Comparison of ENCODE assay signal across 18 cellular contexts in genomic region chr7:143322646-143323343, GRCh38. TPM values are rescaled to one million over a fixed set of nuclear protein-coding genes. Genes with fewer than 3 reads are reported as not detected.
DNase-seq lines count a peak whose midpoint lies in the region; ATAC-seq, FAIRE-seq and TF ChIP-seq lines count a peak whose summit lies in the region.
"Had no signal": no experiment of that assay in that cellular context is flagged by ENCODE, and none has a peak within 500 bp of the region (broad histone marks: within the 10 kb centered on the region; RNA-seq: fewer than 3 reads in every experiment).

No MANE protein-coding gene starts in this region.

- no peak for TF ChIP-seq CTCF in breast epithelium (IDR thresholded peaks at IDR 0.05)
- TF ChIP-seq CTCF in mammary epithelial cell (conservative IDR thresholded peaks at IDR 0.05 in 1 of 2, IDR thresholded peaks at IDR 0.05 in 1 of 2; ENCODE audit: extremely low read depth in 1 of 2, insufficient read depth in 1 of 2, low read depth in 1 of 2, low read length in 2 of 2), result no peak
- no peak for TF ChIP-seq CTCF in HepG2 (CRISPR knock-in tag; IDR thresholded peaks at IDR 0.05)

- H2AFZ ChIP-seq in mammary epithelial cell (ENCODE audit: low read depth, low read length) (no peak overlapping the region), HepG2 (ENCODE audit: low read length) (no peak overlapping the region)

- H3K9me3 Mint-ChIP-seq in activated CD8-positive, alpha-beta memory T cell treated with anti-CD3 and anti-CD28 coated beads, Interleukin-2, amount 10 ng/mL, durations not matched to agents 7 days and 5 days (ENCODE audit: low read depth), result no peaks in the 10 kb centered on the region

- WGBS in mammary epithelial cell (ENCODE audit: low coverage, missing lambda C conversion rate), result 95% methylated on average over 16 of the region's 20 CpGs
- WGBS in HepG2 (ENCODE audit: low lambda C conversion rate), result 21% methylated on average over 20 of the region's 20 CpGs

- in situ Hi-C loops in mammary epithelial cell (cut with MboI; ENCODE audit: low sequenced_read_pairs in 2 of 2) (no loop called here), HepG2 (cut with HindIII; ENCODE audit: extremely low pct_ligation_motif_present, low pct_unique_long_range_greater_than_20kb) (loop anchor here (5.0 kb wide), 1 partner anchor 95 kb away; no protein-coding TSS in a partner anchor)

- no peaks in the 10 kb centered on the region for H3K79me2 ChIP-seq in mammary epithelial cell (ENCODE audit: insufficient read depth, low read length)
- no peaks in the 10 kb centered on the region for H3K79me2 ChIP-seq in HepG2 (ENCODE audit: insufficient read depth, low read length)

- H3K4me1 Mint-ChIP-seq in activated CD8-positive, alpha-beta memory T cell treated with anti-CD3 and anti-CD28 coated beads, Interleukin-2, amount 10 ng/mL, durations not matched to agents 7 days and 5 days, result peaks cover 12% of the 10 kb centered on the region

- H3K9me3 ChIP-seq in breast epithelium (no peaks in the 10 kb centered on the region), mammary epithelial cell (replicated peaks; ENCODE audit: insufficient read depth, low read length) (no peaks in the 10 kb centered on the region), HepG2 (ENCODE audit: low read length) (no peaks in the 10 kb centered on the region)
- H3K9me3 ChIP-seq: A549, esophagus muscularis mucosa, left lung, MG63 had no signal

- TF ChIP-seq POLR2A in breast epithelium (IDR thresholded peaks at IDR 0.05) (no peak), HepG2 (IDR thresholded peaks at IDR 0.05; ENCODE audit: insufficient read depth in 1 of 2, low read depth in 2 of 2, low read length in 2 of 2) (no peak)

- no peak for FAIRE-seq in HepG2 (lab: Jason Lieb, UNC)
- FAIRE-seq: A549 had no signal

- ATAC-seq in HepG2, result peak; percentile 20
- ATAC-seq in activated CD8-positive, alpha-beta memory T cell treated with anti-CD3 and anti-CD28 coated beads, Interleukin-2, amount 10 ng/mL, durations not matched to agents 7 days and 5 days, result no peak

- no peak overlapping the region for H3K9ac ChIP-seq in mammary epithelial cell (ENCODE audit: insufficient read depth, low read length)
- no peak overlapping the region for H3K9ac ChIP-seq in HepG2 (ENCODE audit: insufficient read depth, low read depth, low read length)

- H3K4me3 Mint-ChIP-seq in activated CD8-positive, alpha-beta memory T cell treated with anti-CD3 and anti-CD28 coated beads, Interleukin-2, amount 10 ng/mL, durations not matched to agents 7 days and 5 days, result no peak overlapping the region
- H3K4me3 Mint-ChIP-seq: CD4-positive, CD25-positive, alpha-beta regulatory T cell had no signal

- no peaks in the 10 kb centered on the region for H3K36me3 ChIP-seq in breast epithelium
- no peaks in the 10 kb centered on the region for H3K36me3 ChIP-seq in mammary epithelial cell (ENCODE audit: insufficient read depth, low read length)
- H3K36me3 ChIP-seq in HepG2 (replicated peaks in 1 of 2; ENCODE audit: control insufficient read depth in 1 of 2, insufficient read depth in 2 of 2, low read length in 2 of 2), result no peaks in the 10 kb centered on the region
- H3K36me3 ChIP-seq: esophagus muscularis mucosa, left lung, MG63 had no signal

- no peak for DNase-seq in breast epithelium (ENCODE audit: low spot score in 2 of 2)
- no peak for DNase-seq in mammary epithelial cell
- DNase-seq in HepG2 (ENCODE audit: low spot score), result no peak
- no peak for DNase-seq in activated effector memory CD4-positive, alpha-beta T cell treated with Interleukin-2 at 50 U/mL for 16 hours
- no peak for DNase-seq in activated CD8-positive, alpha-beta memory T cell treated with anti-CD3 and anti-CD28 coated beads, Interleukin-2, amount 10 ng/mL, durations not matched to agents 7 days and 5 days
- no peak for DNase-seq in DMS79 (lab: John Stamatoyannopoulos, UW)
- DNase-seq: activated gamma-delta T cell; CD4-positive, CD25-positive, alpha-beta regulatory T cell; hippocampal formation; MG63; NCI-H1930; SW 1271 had no signal

- POLR2A ChIA-PET in HepG2 (lab: Yijun Ruan, JAX), result no interaction called here

- CTCF ChIA-PET in mammary epithelial cell (lab: Charles Lee; ENCODE audit: low non-redundant PET), result interaction anchor here (0.7 kb wide), 1 partner anchor 49 kb away, joined by 4 read pairs; no protein-coding TSS in a partner anchor
- CTCF ChIA-PET in HepG2 (lab: Yijun Ruan, JAX; ENCODE audit: low intra/inter-chr PET ratio, low total read pairs), result no interaction called here
- CTCF ChIA-PET in activated CD8-positive, alpha-beta memory T cell treated with anti-CD3 and anti-CD28 coated beads, Interleukin-2, amount 10 ng/mL, durations not matched to agents 7 days and 5 days (lab: Charles Lee), result interaction anchor here (0.6 kb wide), 1 partner anchor 58 kb away, joined by 3 read pairs; no protein-coding TSS in a partner anchor

- peak overlapping the region; percentile 48 to 74 for H3K27ac ChIP-seq in breast epithelium
- no peak overlapping the region for H3K27ac ChIP-seq in mammary epithelial cell (ENCODE audit: insufficient read depth, low read depth, low read length)
- no peak overlapping the region for H3K27ac ChIP-seq in HepG2 (ENCODE audit: extremely low read length, insufficient read depth, low read length)
- H3K27ac ChIP-seq: A549, esophagus muscularis mucosa, left lung had no signal

- H4K20me1 ChIP-seq in mammary epithelial cell (ENCODE audit: insufficient read depth, low read length) (no peaks in the 10 kb centered on the region), HepG2 (ENCODE audit: insufficient read depth, low read length) (no peaks in the 10 kb centered on the region)

- BruUV-seq in mammary epithelial cell (replicated peaks; lab: Mats Ljungman, UMichigan) (no TSS peak), HepG2 (replicated peaks; lab: Mats Ljungman, UMichigan) (no TSS peak)

- H3K27me3 ChIP-seq in breast epithelium (no peaks in the 10 kb centered on the region), mammary epithelial cell (ENCODE audit: insufficient read depth, low read length) (no peaks in the 10 kb centered on the region), HepG2 (ENCODE audit: control insufficient read depth in 1 of 2, insufficient read depth in 2 of 2, low read length in 2 of 2) (peaks cover 0 to 7% of the 10 kb centered on the region in 2 experiments; a peak in 2 of 5 replicates)
- H3K27me3 ChIP-seq: esophagus muscularis mucosa, left lung, MG63 had no signal

- H3K36me3 Mint-ChIP-seq in activated CD8-positive, alpha-beta memory T cell treated with anti-CD3 and anti-CD28 coated beads, Interleukin-2, amount 10 ng/mL, durations not matched to agents 7 days and 5 days, result no peaks in the 10 kb centered on the region
- H3K36me3 Mint-ChIP-seq: CD4-positive, CD25-positive, alpha-beta regulatory T cell had no signal

- H3K4me2 ChIP-seq in mammary epithelial cell (ENCODE audit: insufficient read depth, low read depth, low read length) (no peak overlapping the region), HepG2 (ENCODE audit: low read depth, low read length) (peak overlapping the region; percentile 30; the same call in 1 of the 2 replicates)
- H3K4me2 ChIP-seq: A549 had no signal

- intact Hi-C loops in breast epithelium (cut with DNase I; ENCODE audit: low total_unique reads), result no loop called here
- intact Hi-C loops in mammary epithelial cell (cut with micrococcal nuclease), result no loop called here
- intact Hi-C loops in HepG2 (cut with micrococcal nuclease; ENCODE audit: unreplicated experiment), result loop anchor here (1.0 kb wide), 1 partner anchor 94 kb away; no protein-coding TSS in a partner anchor

- dilution Hi-C loops in mammary epithelial cell (cut with HindIII; ENCODE audit: low sequenced_read_pairs), result no loop called here

- TF ChIP-seq EP300 in HepG2 (IDR thresholded peaks at IDR 0.05; ENCODE audit: low read depth in 2 of 2, low read length in 2 of 2) (no peak), HepG2 (CRISPR knock-in tag; IDR thresholded peaks at IDR 0.05; ENCODE audit: borderline replicate concordance) (no peak)

- H3K4me3 ChIP-seq in breast epithelium, result no peak overlapping the region
- H3K4me3 ChIP-seq in mammary epithelial cell (replicated peaks in 1 of 3; ENCODE audit: insufficient read depth in 1 of 3, low read depth in 2 of 3, low read length in 3 of 3), result no peak overlapping the region
- H3K4me3 ChIP-seq in HepG2 (replicated peaks in 1 of 3; ENCODE audit: insufficient read depth in 1 of 3, low read depth in 2 of 3, low read length in 3 of 3), result no peak overlapping the region
- H3K4me3 ChIP-seq: A549, esophagus muscularis mucosa, left lung, MG63 had no signal

- TF ChIP-seq RAD21 in HepG2 (CRISPR knock-in tag; IDR thresholded peaks at IDR 0.05), result no peak

- H3K27ac Mint-ChIP-seq in activated CD8-positive, alpha-beta memory T cell treated with anti-CD3 and anti-CD28 coated beads, Interleukin-2, amount 10 ng/mL, durations not matched to agents 7 days and 5 days, result no peak overlapping the region
- H3K27ac Mint-ChIP-seq: CD4-positive, CD25-positive, alpha-beta regulatory T cell had no signal

- H3K4me1 ChIP-seq in breast epithelium (peaks cover 0 to 4% of the 10 kb centered on the region in 2 donors), mammary epithelial cell (ENCODE audit: insufficient read depth, low read length) (peaks cover 15% of the 10 kb centered on the region), HepG2 (ENCODE audit: insufficient read depth, low read length) (peaks cover 31% of the 10 kb centered on the region)
- H3K4me1 ChIP-seq: left lung had no signal

- peaks cover 2% of the 10 kb centered on the region for H3K27me3 Mint-ChIP-seq in activated CD8-positive, alpha-beta memory T cell treated with anti-CD3 and anti-CD28 coated beads, Interleukin-2, amount 10 ng/mL, durations not matched to agents 7 days and 5 days

RNA-seq across cellular contexts. Expression of gene CLCN1, which starts 6.9 kb away (rescaled TPM):
- total RNA-seq in breast epithelium (under 1 TPM in 1 of 3 donors, not detected in 2; 0.29 TPM), mammary epithelial cell (under 1 TPM in 1 of 2 donors, not detected in 1; under 0.01 TPM), HepG2 (2016; rRNA removed; fragmentation: Illumina TruSeq; extraction: Trizol) (not detected in 2 replicates)
- polyA plus RNA-seq in mammary epithelial cell (0.09 TPM), HepG2 (2011; rRNA removed) (0.01 TPM in 1 of 2 replicates, not detected in the other)
- polyA minus RNA-seq in mammary epithelial cell, result not detected
- total RNA-seq in HepG2 (2016; cell fraction: cytosol; rRNA removed; fragmentation: Illumina TruSeq; extraction: Trizol; ENCODE audit: low read depth), result not detected in 2 replicates
- not detected in 2 replicates for total RNA-seq in HepG2 (2016; cell fraction: insoluble cytoplasmic fraction; rRNA removed; fragmentation: Illumina TruSeq; extraction: Trizol)
- not detected in 2 replicates for total RNA-seq in HepG2 (2016; cell fraction: membrane; rRNA removed; fragmentation: Illumina TruSeq; extraction: Trizol)
- total RNA-seq in HepG2 (2016; cell fraction: nucleus; rRNA removed; fragmentation: Illumina TruSeq; extraction: Trizol), result not detected in 2 replicates
- polyA plus RNA-seq in HepG2 (2011; cell fraction: cytosol; rRNA removed), result not detected in 2 replicates
- polyA plus RNA-seq in HepG2 (2011; cell fraction: nucleus; rRNA removed), result not detected in 2 replicates
- not detected in 2 replicates for polyA plus RNA-seq in HepG2 (2012)
- not detected in 2 replicates for polyA plus RNA-seq in HepG2 (2016; cell fraction: cytosol; fragmentation: Illumina TruSeq; extraction: Trizol; ENCODE audit: low read depth)
- not detected in 2 replicates for polyA plus RNA-seq in HepG2 (2016; cell fraction: insoluble cytoplasmic fraction; fragmentation: Illumina TruSeq; extraction: Trizol; ENCODE audit: low read depth)
- not detected in 2 replicates for polyA plus RNA-seq in HepG2 (2016; cell fraction: membrane; fragmentation: Illumina TruSeq; extraction: Trizol; ENCODE audit: low read depth)
- polyA plus RNA-seq in HepG2 (2016; cell fraction: nucleus; fragmentation: Illumina TruSeq; extraction: Trizol; ENCODE audit: insufficient read depth, low read depth), result not detected in 2 replicates
- 0.07 TPM in 1 of 2 replicates, not detected in the other for polyA minus RNA-seq in HepG2 (2011; rRNA and poly(A)+ RNA removed; ENCODE audit: low replicate concordance)
- polyA minus RNA-seq in HepG2 (2011; cell fraction: cytosol; rRNA and poly(A)+ RNA removed), result not detected in 2 replicates
- not detected in 2 replicates for polyA minus RNA-seq in HepG2 (2011; cell fraction: nucleus; rRNA and poly(A)+ RNA removed)
- under 1 TPM; 0.09 TPM for total RNA-seq in activated CD8-positive, alpha-beta memory T cell treated with anti-CD3 and anti-CD28 coated beads, Interleukin-2, amount 10 ng/mL, durations not matched to agents 7 days and 5 days
- total RNA-seq: activated CD8-positive, alpha-beta memory T cell treated with anti-CD3 and anti-CD28 coated beads for 36 hours; CD4-positive, CD25-positive, alpha-beta regulatory T cell; dermis microvascular lymphatic vessel endothelial cell; esophagus muscularis mucosa; pulmonary artery endothelial cell had no signal

RNA-seq across cellular contexts. Expression of gene CASP2, which starts 34.6 kb away (rescaled TPM):
- total RNA-seq in breast epithelium, result 10 to 100 TPM; 11.7 to 24.9 (median 22.8) TPM
- total RNA-seq in mammary epithelial cell, result 10 to 100 TPM; 18.3 to 43.5 TPM
- polyA plus RNA-seq in mammary epithelial cell, result 24.6 TPM
- 77.0 TPM for polyA minus RNA-seq in mammary epithelial cell
- total RNA-seq in HepG2 (2016; rRNA removed; fragmentation: Illumina TruSeq; extraction: Trizol), result 13.7 and 21.2 TPM in 2 replicates
- total RNA-seq in HepG2 (2016; cell fraction: cytosol; rRNA removed; fragmentation: Illumina TruSeq; extraction: Trizol; ENCODE audit: low read depth), result 2.6 and 5.7 TPM in 2 replicates
- 13.6 and 24.5 TPM in 2 replicates for total RNA-seq in HepG2 (2016; cell fraction: insoluble cytoplasmic fraction; rRNA removed; fragmentation: Illumina TruSeq; extraction: Trizol)
- total RNA-seq in HepG2 (2016; cell fraction: membrane; rRNA removed; fragmentation: Illumina TruSeq; extraction: Trizol), result 6.8 and 7.8 TPM in 2 replicates
- total RNA-seq in HepG2 (2016; cell fraction: nucleus; rRNA removed; fragmentation: Illumina TruSeq; extraction: Trizol), result 18.2 and 18.9 TPM in 2 replicates
- 9.0 and 10.2 TPM in 2 replicates for polyA plus RNA-seq in HepG2 (2011; rRNA removed)
- 5.0 and 6.7 TPM in 2 replicates for polyA plus RNA-seq in HepG2 (2011; cell fraction: cytosol; rRNA removed)
- 17.0 and 18.3 TPM in 2 replicates for polyA plus RNA-seq in HepG2 (2011; cell fraction: nucleus; rRNA removed)
- 6.2 and 7.5 TPM in 2 replicates for polyA plus RNA-seq in HepG2 (2012)
- polyA plus RNA-seq in HepG2 (2016; cell fraction: cytosol; fragmentation: Illumina TruSeq; extraction: Trizol; ENCODE audit: low read depth), result 1.1 and 1.3 TPM in 2 replicates
- polyA plus RNA-seq in HepG2 (2016; cell fraction: insoluble cytoplasmic fraction; fragmentation: Illumina TruSeq; extraction: Trizol; ENCODE audit: low read depth), result 15.7 and 18.6 TPM in 2 replicates
- polyA plus RNA-seq in HepG2 (2016; cell fraction: membrane; fragmentation: Illumina TruSeq; extraction: Trizol; ENCODE audit: low read depth), result 4.5 and 4.8 TPM in 2 replicates
- 28.4 and 33.3 TPM in 2 replicates for polyA plus RNA-seq in HepG2 (2016; cell fraction: nucleus; fragmentation: Illumina TruSeq; extraction: Trizol; ENCODE audit: insufficient read depth, low read depth)
- polyA minus RNA-seq in HepG2 (2011; rRNA and poly(A)+ RNA removed; ENCODE audit: low replicate concordance), result 40.0 and 127 TPM in 2 replicates
- polyA minus RNA-seq in HepG2 (2011; cell fraction: cytosol; rRNA and poly(A)+ RNA removed), result 9.3 and 18.6 TPM in 2 replicates
- polyA minus RNA-seq in HepG2 (2011; cell fraction: nucleus; rRNA and poly(A)+ RNA removed), result 23.6 and 23.9 TPM in 2 replicates
- total RNA-seq in activated CD8-positive, alpha-beta memory T cell treated with anti-CD3 and anti-CD28 coated beads, Interleukin-2, amount 10 ng/mL, durations not matched to agents 7 days and 5 days, result 100 to 1,000 TPM; 117 to 129 TPM

RNA-seq across cellular contexts. Expression of gene TMEM139, which starts 38.0 kb away (rescaled TPM):
- total RNA-seq in breast epithelium (10 to 100 TPM in 2 of 3 donors, 1 to 10 TPM in 1; 1.4 to 27.4 (median 14.4) TPM), mammary epithelial cell (10 to 100 TPM; 17.9 to 38.8 TPM), HepG2 (2016; rRNA removed; fragmentation: Illumina TruSeq; extraction: Trizol) (7.8 and 7.9 TPM in 2 replicates)
- polyA plus RNA-seq in mammary epithelial cell (24.8 TPM), HepG2 (2011; rRNA removed) (13.8 and 14.0 TPM in 2 replicates)
- polyA minus RNA-seq in mammary epithelial cell, result 9.4 TPM
- 3.6 and 5.1 TPM in 2 replicates for total RNA-seq in HepG2 (2016; cell fraction: cytosol; rRNA removed; fragmentation: Illumina TruSeq; extraction: Trizol; ENCODE audit: low read depth)
- 6.2 and 7.5 TPM in 2 replicates for total RNA-seq in HepG2 (2016; cell fraction: insoluble cytoplasmic fraction; rRNA removed; fragmentation: Illumina TruSeq; extraction: Trizol)
- 5.7 and 6.4 TPM in 2 replicates for total RNA-seq in HepG2 (2016; cell fraction: membrane; rRNA removed; fragmentation: Illumina TruSeq; extraction: Trizol)
- total RNA-seq in HepG2 (2016; cell fraction: nucleus; rRNA removed; fragmentation: Illumina TruSeq; extraction: Trizol), result 7.4 and 8.1 TPM in 2 replicates
- 15.4 and 16.1 TPM in 2 replicates for polyA plus RNA-seq in HepG2 (2011; cell fraction: cytosol; rRNA removed)
- polyA plus RNA-seq in HepG2 (2011; cell fraction: nucleus; rRNA removed), result 9.9 and 14.3 TPM in 2 replicates
- 4.0 and 13.4 TPM in 2 replicates for polyA plus RNA-seq in HepG2 (2012)
- polyA plus RNA-seq in HepG2 (2016; cell fraction: cytosol; fragmentation: Illumina TruSeq; extraction: Trizol; ENCODE audit: low read depth), result 2.7 and 4.4 TPM in 2 replicates
- 7.7 and 9.4 TPM in 2 replicates for polyA plus RNA-seq in HepG2 (2016; cell fraction: insoluble cytoplasmic fraction; fragmentation: Illumina TruSeq; extraction: Trizol; ENCODE audit: low read depth)
- polyA plus RNA-seq in HepG2 (2016; cell fraction: membrane; fragmentation: Illumina TruSeq; extraction: Trizol; ENCODE audit: low read depth), result 6.6 and 7.0 TPM in 2 replicates
- 8.5 and 10.4 TPM in 2 replicates for polyA plus RNA-seq in HepG2 (2016; cell fraction: nucleus; fragmentation: Illumina TruSeq; extraction: Trizol; ENCODE audit: insufficient read depth, low read depth)
- polyA minus RNA-seq in HepG2 (2011; rRNA and poly(A)+ RNA removed; ENCODE audit: low replicate concordance), result 7.2 and 31.8 TPM in 2 replicates
- 4.9 and 5.5 TPM in 2 replicates for polyA minus RNA-seq in HepG2 (2011; cell fraction: cytosol; rRNA and poly(A)+ RNA removed)
- 6.5 and 9.0 TPM in 2 replicates for polyA minus RNA-seq in HepG2 (2011; cell fraction: nucleus; rRNA and poly(A)+ RNA removed)
- 1 to 10 TPM in 1 of 2 experiments, under 1 TPM in 1; 0.41 to 1.7 TPM for total RNA-seq in activated CD8-positive, alpha-beta memory T cell treated with anti-CD3 and anti-CD28 coated beads, Interleukin-2, amount 10 ng/mL, durations not matched to agents 7 days and 5 days
- total RNA-seq: dermis microvascular lymphatic vessel endothelial cell, pulmonary artery endothelial cell had no signal

RNA-seq across cellular contexts. Expression of gene FAM131B, which starts 39.7 kb away (rescaled TPM):
- total RNA-seq in breast epithelium (1 to 10 TPM in 1 of 3 donors, under 1 TPM in 2; 0.48 to 2.3 (median 0.73) TPM), mammary epithelial cell (1 to 10 TPM in 1 of 2 donors, under 1 TPM in 1; 0.71 to 1.5 TPM), HepG2 (2016; rRNA removed; fragmentation: Illumina TruSeq; extraction: Trizol) (0.07 TPM in 1 of 2 replicates, not detected in the other)
- polyA plus RNA-seq in mammary epithelial cell (0.58 TPM), HepG2 (2011; rRNA removed) (not detected in 2 replicates)
- not detected for polyA minus RNA-seq in mammary epithelial cell
- total RNA-seq in HepG2 (2016; cell fraction: cytosol; rRNA removed; fragmentation: Illumina TruSeq; extraction: Trizol; ENCODE audit: low read depth), result not detected in 2 replicates
- total RNA-seq in HepG2 (2016; cell fraction: insoluble cytoplasmic fraction; rRNA removed; fragmentation: Illumina TruSeq; extraction: Trizol), result 0.15 TPM in 1 of 2 replicates, not detected in the other
- total RNA-seq in HepG2 (2016; cell fraction: membrane; rRNA removed; fragmentation: Illumina TruSeq; extraction: Trizol), result not detected in 2 replicates
- not detected in 2 replicates for total RNA-seq in HepG2 (2016; cell fraction: nucleus; rRNA removed; fragmentation: Illumina TruSeq; extraction: Trizol)
- polyA plus RNA-seq in HepG2 (2011; cell fraction: cytosol; rRNA removed), result not detected in 2 replicates
- polyA plus RNA-seq in HepG2 (2011; cell fraction: nucleus; rRNA removed), result not detected in 2 replicates
- polyA plus RNA-seq in HepG2 (2012), result not detected in 2 replicates
- polyA plus RNA-seq in HepG2 (2016; cell fraction: cytosol; fragmentation: Illumina TruSeq; extraction: Trizol; ENCODE audit: low read depth), result not detected in 2 replicates
- polyA plus RNA-seq in HepG2 (2016; cell fraction: insoluble cytoplasmic fraction; fragmentation: Illumina TruSeq; extraction: Trizol; ENCODE audit: low read depth), result not detected in 2 replicates
- polyA plus RNA-seq in HepG2 (2016; cell fraction: membrane; fragmentation: Illumina TruSeq; extraction: Trizol; ENCODE audit: low read depth), result not detected in 2 replicates
- not detected in 2 replicates for polyA plus RNA-seq in HepG2 (2016; cell fraction: nucleus; fragmentation: Illumina TruSeq; extraction: Trizol; ENCODE audit: insufficient read depth, low read depth)
- polyA minus RNA-seq in HepG2 (2011; rRNA and poly(A)+ RNA removed; ENCODE audit: low replicate concordance), result 0.54 TPM in 1 of 2 replicates, not detected in the other
- polyA minus RNA-seq in HepG2 (2011; cell fraction: cytosol; rRNA and poly(A)+ RNA removed), result not detected in 2 replicates
- not detected in 2 replicates for polyA minus RNA-seq in HepG2 (2011; cell fraction: nucleus; rRNA and poly(A)+ RNA removed)
- total RNA-seq in activated CD8-positive, alpha-beta memory T cell treated with anti-CD3 and anti-CD28 coated beads, Interleukin-2, amount 10 ng/mL, durations not matched to agents 7 days and 5 days, result 1 to 10 TPM; 2.3 to 2.6 TPM

RNA-seq across cellular contexts. Expression of gene ZYX, which starts 58.4 kb away (rescaled TPM):
- total RNA-seq in breast epithelium (10 to 100 TPM; 60.2 to 61.0 (median 60.4) TPM), mammary epithelial cell (100 to 1,000 TPM in 1 of 2 donors, 10 to 100 TPM in 1; 68.3 to 295 TPM), HepG2 (2016; rRNA removed; fragmentation: Illumina TruSeq; extraction: Trizol) (13.1 and 13.7 TPM in 2 replicates)
- polyA plus RNA-seq in mammary epithelial cell (83.9 TPM), HepG2 (2011; rRNA removed) (9.9 and 10.5 TPM in 2 replicates)
- polyA minus RNA-seq in mammary epithelial cell, result 277 TPM
- total RNA-seq in HepG2 (2016; cell fraction: cytosol; rRNA removed; fragmentation: Illumina TruSeq; extraction: Trizol; ENCODE audit: low read depth), result 4.5 and 5.0 TPM in 2 replicates
- total RNA-seq in HepG2 (2016; cell fraction: insoluble cytoplasmic fraction; rRNA removed; fragmentation: Illumina TruSeq; extraction: Trizol), result 13.1 and 14.8 TPM in 2 replicates
- total RNA-seq in HepG2 (2016; cell fraction: membrane; rRNA removed; fragmentation: Illumina TruSeq; extraction: Trizol), result 14.4 and 16.8 TPM in 2 replicates
- 17.7 and 17.8 TPM in 2 replicates for total RNA-seq in HepG2 (2016; cell fraction: nucleus; rRNA removed; fragmentation: Illumina TruSeq; extraction: Trizol)
- 5.3 and 6.8 TPM in 2 replicates for polyA plus RNA-seq in HepG2 (2011; cell fraction: cytosol; rRNA removed)
- 39.4 and 48.1 TPM in 2 replicates for polyA plus RNA-seq in HepG2 (2011; cell fraction: nucleus; rRNA removed)
- polyA plus RNA-seq in HepG2 (2012), result 28.9 and 45.1 TPM in 2 replicates
- 21.1 and 21.6 TPM in 2 replicates for polyA plus RNA-seq in HepG2 (2016; cell fraction: cytosol; fragmentation: Illumina TruSeq; extraction: Trizol; ENCODE audit: low read depth)
- 42.5 and 68.7 TPM in 2 replicates for polyA plus RNA-seq in HepG2 (2016; cell fraction: insoluble cytoplasmic fraction; fragmentation: Illumina TruSeq; extraction: Trizol; ENCODE audit: low read depth)
- polyA plus RNA-seq in HepG2 (2016; cell fraction: membrane; fragmentation: Illumina TruSeq; extraction: Trizol; ENCODE audit: low read depth), result 38.4 and 41.1 TPM in 2 replicates
- 65.4 and 70.0 TPM in 2 replicates for polyA plus RNA-seq in HepG2 (2016; cell fraction: nucleus; fragmentation: Illumina TruSeq; extraction: Trizol; ENCODE audit: insufficient read depth, low read depth)
- 21.6 and 35.6 TPM in 2 replicates for polyA minus RNA-seq in HepG2 (2011; rRNA and poly(A)+ RNA removed; ENCODE audit: low replicate concordance)
- 17.9 and 21.7 TPM in 2 replicates for polyA minus RNA-seq in HepG2 (2011; cell fraction: cytosol; rRNA and poly(A)+ RNA removed)
- polyA minus RNA-seq in HepG2 (2011; cell fraction: nucleus; rRNA and poly(A)+ RNA removed), result 22.5 and 32.2 TPM in 2 replicates
- 100 to 1,000 TPM; 173 to 212 TPM for total RNA-seq in activated CD8-positive, alpha-beta memory T cell treated with anti-CD3 and anti-CD28 coated beads, Interleukin-2, amount 10 ng/mL, durations not matched to agents 7 days and 5 days

Comparison
In these comparisons a context has a peak if more than half of its experiments do, and no peak if none do; other contexts are left out.
1. H3K27ac ChIP-seq: peak in breast epithelium (2 of 2); none in mammary epithelial cell (single experiment) and HepG2 (single experiment).